10 cellular contexts compared by ENCODE assay signal in the genomic region with DNA sequence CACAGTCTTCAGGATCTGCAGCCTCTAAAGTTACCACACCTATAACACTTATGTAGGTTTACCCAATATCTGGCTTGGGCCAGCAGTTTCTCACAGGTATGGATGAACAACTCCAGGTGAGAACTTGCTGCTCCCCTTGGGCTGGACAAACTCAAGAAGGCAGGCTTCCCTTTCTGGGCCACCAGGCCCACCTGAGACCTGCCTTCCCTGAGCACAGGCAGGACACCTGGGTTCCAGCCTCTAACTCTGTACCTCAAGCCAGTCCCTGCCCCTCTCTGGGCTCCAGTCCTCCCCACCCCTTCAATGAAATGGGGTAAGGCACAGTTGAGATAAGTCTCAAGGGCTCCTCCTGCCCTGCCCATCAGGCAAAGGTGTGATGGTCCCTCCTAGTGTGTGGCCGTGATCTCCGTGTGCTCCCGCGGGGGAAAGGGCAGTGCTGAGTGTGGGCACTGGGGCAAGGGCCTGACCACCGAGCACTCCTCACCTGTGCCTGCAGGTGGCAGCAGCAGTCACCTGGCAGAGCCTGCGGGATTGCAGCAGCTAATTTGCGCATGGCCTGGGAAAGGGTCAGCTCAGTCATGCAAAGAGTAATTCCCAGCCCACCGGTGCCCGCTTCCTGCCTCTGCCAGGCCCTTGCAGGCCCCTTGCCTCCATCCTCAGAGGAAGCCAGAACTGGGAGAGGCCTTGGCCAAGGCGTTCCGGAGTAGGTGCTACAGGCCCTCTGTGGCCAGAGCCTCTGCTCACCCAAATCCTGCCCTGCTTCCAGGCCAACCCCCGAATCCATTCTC. TPM values are rescaled to one million over a fixed set of nuclear protein-coding genes. Genes with fewer than 3 reads are reported as not detected.
DNase-seq lines count a peak whose midpoint lies in the region; ATAC-seq and TF ChIP-seq lines count a peak whose summit lies in the region.
"Had no signal": no experiment of that assay in that cellular context is flagged by ENCODE, and none has a peak within 500 bp of the region (broad histone marks: within the 10 kb centered on the region; RNA-seq: fewer than 3 reads in every experiment).

No MANE protein-coding gene starts in this region.

- intact Hi-C loops in A673 (cut with micrococcal nuclease; ENCODE audit: unreplicated experiment): no loop called here
- intact Hi-C loops in prostate gland (cut with DNase I): no loop called here

- H3K27me3 ChIP-seq in A673 (replicated peaks; ENCODE audit: insufficient read depth, low read depth, low read length, poor library complexity) (no peaks in the 10 kb centered on the region), GM06990 (replicated peaks; ENCODE audit: control insufficient read depth, insufficient read depth, low read length) (no peaks in the 10 kb centered on the region), prostate gland (replicated peaks; ENCODE audit: insufficient read depth) (no peaks in the 10 kb centered on the region)

- DNase-seq in A673 (ENCODE audit: low spot score) (peak; percentile 26), GM06990 (ENCODE audit: extremely low read depth, insufficient read length) (peak; percentile 53), NAMALWA (ENCODE audit: low spot score) (peak; percentile 31), glutamatergic neuron (peak; percentile 71), prostate gland (ENCODE audit: low spot score) (peak; percentile 53)
- peak; percentile 72 for DNase-seq in activated T-cell treated with anti-CD3 and anti-CD28 coated beads, Interleukin-2, amount 50 U/mL, for 24 hours

- no peaks in the 10 kb centered on the region for H3K36me3 ChIP-seq in A673 (ENCODE audit: insufficient read depth, low read length, poor library complexity, severe bottlenecking)
- no peaks in the 10 kb centered on the region for H3K36me3 ChIP-seq in GM06990 (ENCODE audit: control insufficient read depth, insufficient read depth, low read length)
- no peaks in the 10 kb centered on the region for H3K36me3 ChIP-seq in prostate gland
- H3K36me3 ChIP-seq: suprapubic skin had no signal

- TF ChIP-seq CTCF in A673 (conservative IDR thresholded peaks at IDR 0.05; ENCODE audit: low read depth, low read length) (peak; percentile 67), GM06990 (IDR thresholded peaks at IDR 0.05; ENCODE audit: insufficient read depth, low read length, poor library complexity, severe bottlenecking) (peak; percentile 93), glutamatergic neuron (IDR thresholded peaks at IDR 0.05; ENCODE audit: partially characterized antibody, unreplicated experiment) (peak; percentile 71), prostate gland (IDR thresholded peaks at IDR 0.05) (peak; percentile 32 to 93 (median 83))

- H3K27ac ChIP-seq in A673 (ENCODE audit: low read depth, low read length, poor library complexity, severe bottlenecking) (no peak overlapping the region), prostate gland (no peak overlapping the region)
- H3K27ac ChIP-seq: epithelial cell of prostate, suprapubic skin had no signal

- H3K36me3 Mint-ChIP-seq in activated T-cell treated with anti-CD3 and anti-CD28 coated beads, Interleukin-2, amount 50 U/mL, for 24 hours (ENCODE audit: low read depth): peaks cover 14% of the 10 kb centered on the region
- peaks cover 14% of the 10 kb centered on the region for H3K36me3 Mint-ChIP-seq in glutamatergic neuron (ENCODE audit: unreplicated experiment)

- H3K4me3 ChIP-seq in A673 (ENCODE audit: low read depth, low read length, poor library complexity, severe bottlenecking) (no peak overlapping the region), GM06990 (replicated peaks; ENCODE audit: low read depth, low read length) (no peak overlapping the region), prostate gland (no peak overlapping the region)
- H3K4me3 ChIP-seq: suprapubic skin had no signal

- no TSS peak for BruUV-seq in A673 (replicated peaks; lab: Mats Ljungman, UMichigan)

- peaks cover 50% of the 10 kb centered on the region for H3K4me1 Mint-ChIP-seq in activated T-cell treated with anti-CD3 and anti-CD28 coated beads, Interleukin-2, amount 50 U/mL, for 24 hours (ENCODE audit: low read depth)
- H3K4me1 Mint-ChIP-seq in glutamatergic neuron (ENCODE audit: low read depth, unreplicated experiment): peaks cover 6% of the 10 kb centered on the region

- H3K27ac Mint-ChIP-seq in activated T-cell treated with anti-CD3 and anti-CD28 coated beads, Interleukin-2, amount 50 U/mL, for 24 hours: peak overlapping the region; percentile 37
- H3K27ac Mint-ChIP-seq in glutamatergic neuron (ENCODE audit: unreplicated experiment): no peak overlapping the region

- ATAC-seq in HG02884 (IDR thresholded peaks at IDR 0.05; ENCODE audit: unreplicated experiment) (no peak), HG03521 (IDR thresholded peaks at IDR 0.05; ENCODE audit: unreplicated experiment) (no peak)

- peaks cover 3% of the 10 kb centered on the region for H3K9me3 ChIP-seq in A673 (ENCODE audit: low read depth, low read length, poor library complexity, severe bottlenecking)
- H3K9me3 ChIP-seq in prostate gland: no peaks in the 10 kb centered on the region
- H3K9me3 ChIP-seq: suprapubic skin had no signal

- H3K4me3 Mint-ChIP-seq in activated T-cell treated with anti-CD3 and anti-CD28 coated beads, Interleukin-2, amount 50 U/mL, for 24 hours: no peak overlapping the region
- no peak overlapping the region for H3K4me3 Mint-ChIP-seq in glutamatergic neuron (ENCODE audit: unreplicated experiment)

- POLR2A ChIA-PET in A673 (lab: Charles Lee; ENCODE audit: low non-redundant PET): no interaction called here

- H3K4me1 ChIP-seq in A673 (ENCODE audit: insufficient read depth, low read length, poor library complexity, severe bottlenecking) (no peaks in the 10 kb centered on the region), prostate gland (replicated peaks) (no peaks in the 10 kb centered on the region)

- no peaks in the 10 kb centered on the region for H3K27me3 Mint-ChIP-seq in activated T-cell treated with anti-CD3 and anti-CD28 coated beads, Interleukin-2, amount 50 U/mL, for 24 hours
- peaks cover 3% of the 10 kb centered on the region for H3K27me3 Mint-ChIP-seq in glutamatergic neuron (ENCODE audit: unreplicated experiment)

- no peak for TF ChIP-seq POLR2A in prostate gland (IDR thresholded peaks at IDR 0.05)

- CTCF ChIA-PET in A673 (lab: Charles Lee): no interaction called here

- 21% methylated on average over 12 of the region's 12 CpGs for WGBS in prostate gland

- peaks cover 9% of the 10 kb centered on the region for H3K9me3 Mint-ChIP-seq in activated T-cell treated with anti-CD3 and anti-CD28 coated beads, Interleukin-2, amount 50 U/mL, for 24 hours
- no peaks in the 10 kb centered on the region for H3K9me3 Mint-ChIP-seq in glutamatergic neuron (ENCODE audit: unreplicated experiment)

RNA-seq across cellular contexts. Expression of gene ADGRG1, which starts 28.2 kb away (rescaled TPM):
- total RNA-seq in A673 (2021) (0.75 and 1.0 TPM in 2 replicates), glutamatergic neuron (ENCODE audit: unreplicated experiment) (116 TPM), prostate gland (100 to 1,000 TPM in 1 of 2 donors, 10 to 100 TPM in 1; 78.5 to 347 TPM)

RNA-seq across cellular contexts. Expression of gene ADGRG5, which starts 57.8 kb away (rescaled TPM):
- total RNA-seq in A673 (2021): not detected in 2 replicates
- total RNA-seq in glutamatergic neuron (ENCODE audit: unreplicated experiment): not detected
- 1 to 10 TPM in 1 of 2 donors, under 1 TPM in 1; 0.27 to 3.3 TPM for total RNA-seq in prostate gland

Comparison
In these comparisons a context has a peak if more than half of its experiments do, and no peak if none do; other contexts are left out.
1. RNA of gene ADGRG1, which starts 28.2 kb away (total RNA-seq): 78.5 to 347 TPM in prostate gland and 116 TPM in glutamatergic neuron (single experiment); 0.75 to 1.0 TPM in A673; every median in the first group is over 10 times any median in the second.
2. Peak in every context shown above with its lines, with median percentiles within 50 percentile points of each other: DNase-seq and CTCF ChIP-seq.